In the genomic region with DNA sequence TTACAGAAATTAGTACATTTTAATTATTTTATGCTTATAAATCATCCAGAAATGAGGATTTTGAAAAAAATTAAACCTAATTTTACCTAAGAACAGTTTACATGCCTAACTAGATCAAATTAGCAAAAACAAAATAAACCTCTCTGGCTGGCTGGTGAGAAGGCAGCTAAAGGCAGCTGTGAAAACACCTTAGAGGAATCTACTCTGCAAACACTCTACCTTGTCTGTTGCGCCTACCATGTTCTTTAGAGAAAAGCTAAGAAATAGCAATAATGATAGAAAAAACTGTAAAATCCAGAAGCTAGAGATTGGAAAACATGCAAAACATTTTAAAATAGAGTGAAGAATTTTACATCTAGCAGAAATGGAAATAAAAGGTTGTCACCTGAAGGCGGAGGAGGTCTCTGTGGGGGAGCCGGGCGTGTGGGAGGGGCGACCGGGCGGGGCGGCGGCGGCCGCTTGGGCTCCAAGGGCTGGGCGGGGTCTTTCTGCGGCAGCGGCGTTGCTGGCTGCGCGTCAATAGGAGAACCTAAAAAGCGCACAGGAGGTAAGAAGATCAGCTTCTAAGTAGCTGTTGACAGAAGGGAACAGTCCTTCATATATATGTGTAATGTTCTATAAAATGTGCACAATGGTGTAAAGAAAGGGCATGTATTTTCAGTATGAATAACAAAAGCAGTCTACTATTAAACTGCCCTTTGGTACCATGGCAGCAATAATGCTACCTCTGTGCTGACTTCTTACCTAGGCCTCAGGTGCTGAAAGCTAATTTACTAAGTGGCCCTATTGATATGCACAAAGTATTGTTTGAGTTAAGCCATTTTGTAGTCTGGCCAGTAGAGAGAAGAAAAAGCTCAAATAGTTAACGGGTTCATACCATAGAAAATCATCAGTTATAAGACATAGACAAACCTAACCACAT, we compare ENCODE assay signal across 1 cellular context.
TF ChIP-seq lines count a peak whose summit lies in the region.

No MANE protein-coding gene starts in this region.

TF ChIP-seq in H1, 55 proteins besides CTCF, POLR2A, EP300 and RAD21:
- no peak for TF ChIP-seq JUND (IDR thresholded peaks at IDR 0.05; ENCODE audit: low read length)
- TF ChIP-seq JUN (IDR thresholded peaks at IDR 0.05; ENCODE audit: low read depth, low read length), result no peak
- TF ChIP-seq RXRA (IDR thresholded peaks at IDR 0.05; ENCODE audit: insufficient read depth, low read depth, low read length), result no peak
- TF ChIP-seq, protein P1, sequence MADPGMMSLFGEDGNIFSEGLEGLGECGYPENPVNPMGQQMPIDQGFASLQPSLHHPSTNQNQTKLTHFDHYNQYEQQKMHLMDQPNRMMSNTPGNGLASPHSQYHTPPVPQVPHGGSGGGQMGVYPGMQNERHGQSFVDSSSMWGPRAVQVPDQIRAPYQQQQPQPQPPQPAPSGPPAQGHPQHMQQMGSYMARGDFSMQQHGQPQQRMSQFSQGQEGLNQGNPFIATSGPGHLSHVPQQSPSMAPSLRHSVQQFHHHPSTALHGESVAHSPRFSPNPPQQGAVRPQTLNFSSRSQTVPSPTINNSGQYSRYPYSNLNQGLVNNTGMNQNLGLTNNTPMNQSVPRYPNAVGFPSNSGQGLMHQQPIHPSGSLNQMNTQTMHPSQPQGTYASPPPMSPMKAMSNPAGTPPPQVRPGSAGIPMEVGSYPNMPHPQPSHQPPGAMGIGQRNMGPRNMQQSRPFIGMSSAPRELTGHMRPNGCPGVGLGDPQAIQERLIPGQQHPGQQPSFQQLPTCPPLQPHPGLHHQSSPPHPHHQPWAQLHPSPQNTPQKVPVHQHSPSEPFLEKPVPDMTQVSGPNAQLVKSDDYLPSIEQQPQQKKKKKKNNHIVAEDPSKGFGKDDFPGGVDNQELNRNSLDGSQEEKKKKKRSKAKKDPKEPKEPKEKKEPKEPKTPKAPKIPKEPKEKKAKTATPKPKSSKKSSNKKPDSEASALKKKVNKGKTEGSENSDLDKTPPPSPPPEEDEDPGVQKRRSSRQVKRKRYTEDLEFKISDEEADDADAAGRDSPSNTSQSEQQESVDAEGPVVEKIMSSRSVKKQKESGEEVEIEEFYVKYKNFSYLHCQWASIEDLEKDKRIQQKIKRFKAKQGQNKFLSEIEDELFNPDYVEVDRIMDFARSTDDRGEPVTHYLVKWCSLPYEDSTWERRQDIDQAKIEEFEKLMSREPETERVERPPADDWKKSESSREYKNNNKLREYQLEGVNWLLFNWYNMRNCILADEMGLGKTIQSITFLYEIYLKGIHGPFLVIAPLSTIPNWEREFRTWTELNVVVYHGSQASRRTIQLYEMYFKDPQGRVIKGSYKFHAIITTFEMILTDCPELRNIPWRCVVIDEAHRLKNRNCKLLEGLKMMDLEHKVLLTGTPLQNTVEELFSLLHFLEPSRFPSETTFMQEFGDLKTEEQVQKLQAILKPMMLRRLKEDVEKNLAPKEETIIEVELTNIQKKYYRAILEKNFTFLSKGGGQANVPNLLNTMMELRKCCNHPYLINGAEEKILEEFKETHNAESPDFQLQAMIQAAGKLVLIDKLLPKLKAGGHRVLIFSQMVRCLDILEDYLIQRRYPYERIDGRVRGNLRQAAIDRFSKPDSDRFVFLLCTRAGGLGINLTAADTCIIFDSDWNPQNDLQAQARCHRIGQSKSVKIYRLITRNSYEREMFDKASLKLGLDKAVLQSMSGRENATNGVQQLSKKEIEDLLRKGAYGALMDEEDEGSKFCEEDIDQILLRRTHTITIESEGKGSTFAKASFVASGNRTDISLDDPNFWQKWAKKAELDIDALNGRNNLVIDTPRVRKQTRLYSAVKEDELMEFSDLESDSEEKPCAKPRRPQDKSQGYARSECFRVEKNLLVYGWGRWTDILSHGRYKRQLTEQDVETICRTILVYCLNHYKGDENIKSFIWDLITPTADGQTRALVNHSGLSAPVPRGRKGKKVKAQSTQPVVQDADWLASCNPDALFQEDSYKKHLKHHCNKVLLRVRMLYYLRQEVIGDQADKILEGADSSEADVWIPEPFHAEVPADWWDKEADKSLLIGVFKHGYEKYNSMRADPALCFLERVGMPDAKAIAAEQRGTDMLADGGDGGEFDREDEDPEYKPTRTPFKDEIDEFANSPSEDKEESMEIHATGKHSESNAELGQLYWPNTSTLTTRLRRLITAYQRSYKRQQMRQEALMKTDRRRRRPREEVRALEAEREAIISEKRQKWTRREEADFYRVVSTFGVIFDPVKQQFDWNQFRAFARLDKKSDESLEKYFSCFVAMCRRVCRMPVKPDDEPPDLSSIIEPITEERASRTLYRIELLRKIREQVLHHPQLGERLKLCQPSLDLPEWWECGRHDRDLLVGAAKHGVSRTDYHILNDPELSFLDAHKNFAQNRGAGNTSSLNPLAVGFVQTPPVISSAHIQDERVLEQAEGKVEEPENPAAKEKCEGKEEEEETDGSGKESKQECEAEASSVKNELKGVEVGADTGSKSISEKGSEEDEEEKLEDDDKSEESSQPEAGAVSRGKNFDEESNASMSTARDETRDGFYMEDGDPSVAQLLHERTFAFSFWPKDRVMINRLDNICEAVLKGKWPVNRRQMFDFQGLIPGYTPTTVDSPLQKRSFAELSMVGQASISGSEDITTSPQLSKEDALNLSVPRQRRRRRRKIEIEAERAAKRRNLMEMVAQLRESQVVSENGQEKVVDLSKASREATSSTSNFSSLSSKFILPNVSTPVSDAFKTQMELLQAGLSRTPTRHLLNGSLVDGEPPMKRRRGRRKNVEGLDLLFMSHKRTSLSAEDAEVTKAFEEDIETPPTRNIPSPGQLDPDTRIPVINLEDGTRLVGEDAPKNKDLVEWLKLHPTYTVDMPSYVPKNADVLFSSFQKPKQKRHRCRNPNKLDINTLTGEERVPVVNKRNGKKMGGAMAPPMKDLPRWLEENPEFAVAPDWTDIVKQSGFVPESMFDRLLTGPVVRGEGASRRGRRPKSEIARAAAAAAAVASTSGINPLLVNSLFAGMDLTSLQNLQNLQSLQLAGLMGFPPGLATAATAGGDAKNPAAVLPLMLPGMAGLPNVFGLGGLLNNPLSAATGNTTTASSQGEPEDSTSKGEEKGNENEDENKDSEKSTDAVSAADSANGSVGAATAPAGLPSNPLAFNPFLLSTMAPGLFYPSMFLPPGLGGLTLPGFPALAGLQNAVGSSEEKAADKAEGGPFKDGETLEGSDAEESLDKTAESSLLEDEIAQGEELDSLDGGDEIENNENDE (IDR thresholded peaks at IDR 0.05; ENCODE audit: insufficient replicate concordance, low read length), result no peak
- TF ChIP-seq ASH2L (IDR thresholded peaks at IDR 0.05; ENCODE audit: low read length), result no peak
- no peak for TF ChIP-seq SP1 (IDR thresholded peaks at IDR 0.05; ENCODE audit: low read depth, low read length)
